In genomic region chr19:6056801-6057650, GRCh38 we compare ENCODE assay signal across 8 cellular contexts. TPM values are rescaled to one million over a fixed set of nuclear protein-coding genes. Genes with fewer than 3 reads are reported as not detected.
DNase-seq lines count a peak whose midpoint lies in the region; ATAC-seq, FAIRE-seq and TF ChIP-seq lines count a peak whose summit lies in the region.

No MANE protein-coding gene starts in this region.

- TF ChIP-seq POLR2A in GM12892 (IDR thresholded peaks at IDR 0.05; ENCODE audit: low read depth, low read length), result no peak
- peak in 1 of 3 donors; percentile 17 for TF ChIP-seq POLR2A in body of pancreas (IDR thresholded peaks at IDR 0.05)
- TF ChIP-seq POLR2A in gastrocnemius medialis (IDR thresholded peaks at IDR 0.05), result peak in 1 of 2 donors; percentile 9

- peaks cover 29% of the 10 kb centered on the region for H3K4me1 Mint-ChIP-seq in activated CD8-positive, alpha-beta T cell treated with anti-CD3 and anti-CD28 coated beads for 36 hours (ENCODE audit: low read depth)

- H3K27me3 Mint-ChIP-seq in activated CD8-positive, alpha-beta T cell treated with anti-CD3 and anti-CD28 coated beads for 36 hours, result no peaks in the 10 kb centered on the region

- CTCF ChIA-PET in activated CD8-positive, alpha-beta T cell treated with anti-CD3 and anti-CD28 coated beads for 36 hours (lab: Charles Lee), result interaction anchor here (1.4 to 1.8 kb wide), 2 partner anchors 9 to 69 kb away, joined by 7 read pairs; no protein-coding TSS in a partner anchor

- H3K9me3 ChIP-seq in body of pancreas, result no peaks in the 10 kb centered on the region
- H3K9me3 ChIP-seq in gastrocnemius medialis, result no peaks in the 10 kb centered on the region

- ATAC-seq in body of pancreas (peak; percentile 77), gastrocnemius medialis (peak; percentile 95), HG03432 (IDR thresholded peaks at IDR 0.05; ENCODE audit: unreplicated experiment) (no peak)
- ATAC-seq in activated CD8-positive, alpha-beta T cell treated with anti-CD3 and anti-CD28 coated beads for 36 hours, result no peak

- TF ChIP-seq CTCF in body of pancreas (IDR thresholded peaks at IDR 0.05) (no peak), gastrocnemius medialis (IDR thresholded peaks at IDR 0.05 in 4 of 5, conservative IDR thresholded peaks at IDR 0.05 in 1 of 5) (no peak)
- TF ChIP-seq CTCF in activated CD8-positive, alpha-beta T cell treated with anti-CD3 and anti-CD28 coated beads for 36 hours (IDR thresholded peaks at IDR 0.05), result no peak

- H3K9me3 Mint-ChIP-seq in activated CD8-positive, alpha-beta T cell treated with anti-CD3 and anti-CD28 coated beads for 36 hours, result no peaks in the 10 kb centered on the region

- intact Hi-C loops in body of pancreas (cut with DNase I), result no loop called here
- intact Hi-C loops in gastrocnemius medialis (cut with DNase I; ENCODE audit: low total_unique reads), result loop anchor here (1.0 to 10.0 kb wide), 3 partner anchors 53 to 218 kb away; partner anchors contain the start of genes MLLT1 and RFX2
- intact Hi-C loops in activated CD8-positive, alpha-beta T cell treated with anti-CD3 and anti-CD28 coated beads for 36 hours (cut with micrococcal nuclease), result no loop called here

- no peaks in the 10 kb centered on the region for H3K36me3 ChIP-seq in body of pancreas (replicated peaks in 1 of 2; ENCODE audit: insufficient read depth in 1 of 2, low read depth in 2 of 2)
- H3K36me3 ChIP-seq in gastrocnemius medialis, result no peaks in the 10 kb centered on the region

- H3K27me3 ChIP-seq in body of pancreas, result no peaks in the 10 kb centered on the region
- no peaks in the 10 kb centered on the region for H3K27me3 ChIP-seq in gastrocnemius medialis

- H3K27ac Mint-ChIP-seq in activated CD8-positive, alpha-beta T cell treated with anti-CD3 and anti-CD28 coated beads for 36 hours, result no peak overlapping the region

- no peak overlapping the region for H3K4me3 Mint-ChIP-seq in activated CD8-positive, alpha-beta T cell treated with anti-CD3 and anti-CD28 coated beads for 36 hours

- no peak overlapping the region for H3K4me3 ChIP-seq in body of pancreas
- peak overlapping the region; percentile 29 to 54 (median 47) for H3K4me3 ChIP-seq in gastrocnemius medialis

- no peak for DNase-seq in GM12892 (ENCODE audit: insufficient read length)
- peak; percentile 56 for DNase-seq in NCI-H2227 treated with DMSO at 0.1 percent for 48 hours (lab: John Stamatoyannopoulos, UW)
- peak; percentile 38 to 81 (median 50) for DNase-seq in body of pancreas
- DNase-seq in hypothalamus (lab: John Stamatoyannopoulos, UW), result peak in 37 of 51 donors; percentile 17 to 86 (median 58)
- peak; percentile 70 to 81 for DNase-seq in gastrocnemius medialis
- DNase-seq in activated CD8-positive, alpha-beta T cell treated with anti-CD3 and anti-CD28 coated beads for 36 hours, result no peak
- DNase-seq in activated naive CD4-positive, alpha-beta T cell (lab: John Stamatoyannopoulos, UW), result no peak

- in situ Hi-C loops in gastrocnemius medialis (cut with MboI; ENCODE audit: low sequenced_read_pairs in 4 of 4), result no loop called here

- peak; percentile 14 for FAIRE-seq in GM12892 (lab: Jason Lieb, UNC)

- 41 to 46% methylated on average over 28 of the region's 28 CpGs for WGBS in body of pancreas, 2 donors

- H3K4me1 ChIP-seq in body of pancreas (peaks cover 19% of the 10 kb centered on the region), gastrocnemius medialis (peaks cover 27 to 32% of the 10 kb centered on the region in 2 donors)

- no peaks in the 10 kb centered on the region for H3K36me3 Mint-ChIP-seq in activated CD8-positive, alpha-beta T cell treated with anti-CD3 and anti-CD28 coated beads for 36 hours (ENCODE audit: low read depth)

- POLR2A ChIA-PET in activated CD8-positive, alpha-beta T cell treated with anti-CD3 and anti-CD28 coated beads for 36 hours (lab: Charles Lee), result no interaction called here

- H3K27ac ChIP-seq in body of pancreas, result peak overlapping the region; percentile 20 to 86 (median 54)
- H3K27ac ChIP-seq in gastrocnemius medialis, result peak overlapping the region; percentile 82 to 91 (median 87)

RNA-seq across cellular contexts. Expression of gene RFX2, which starts 53.3 kb away (rescaled TPM):
- polyA plus RNA-seq in GM12892 (2012; ENCODE audit: missing spikeins), result 1.8 TPM
- total RNA-seq in body of pancreas (10 to 100 TPM; 14.0 to 14.8 TPM), gastrocnemius medialis (10 to 100 TPM in 1 of 4 donors, 1 to 10 TPM in 2, under 1 TPM in 1; 0.31 to 10.5 (median 2.2) TPM)
- total RNA-seq in activated CD8-positive, alpha-beta T cell treated with anti-CD3 and anti-CD28 coated beads for 36 hours, result 10 to 100 TPM in 1 of 2 experiments, 1 to 10 TPM in 1; 8.9 to 10.5 TPM

Comparison
In these comparisons a context has a peak if more than half of its experiments do, and no peak if none do; other contexts are left out.
1. DNase-seq: peak in NCI-H2227 treated with DMSO at 0.1 percent for 48 hours (single experiment), body of pancreas (4 of 4), hypothalamus (37 of 51) and gastrocnemius medialis (2 of 2); none in GM12892 (single experiment), activated CD8-positive, alpha-beta T cell treated with anti-CD3 and anti-CD28 coated beads for 36 hours (single experiment) and activated naive CD4-positive, alpha-beta T cell (0 of 4).
2. ATAC-seq: peak in body of pancreas (single experiment) and gastrocnemius medialis (2 of 2); none in activated CD8-positive, alpha-beta T cell treated with anti-CD3 and anti-CD28 coated beads for 36 hours (single experiment) and HG03432 (single experiment).
3. H3K4me3 ChIP-seq: peak in gastrocnemius medialis (4 of 4); none in body of pancreas (0 of 2).